1 cellular context compared by ENCODE assay signal in the genomic region with DNA sequence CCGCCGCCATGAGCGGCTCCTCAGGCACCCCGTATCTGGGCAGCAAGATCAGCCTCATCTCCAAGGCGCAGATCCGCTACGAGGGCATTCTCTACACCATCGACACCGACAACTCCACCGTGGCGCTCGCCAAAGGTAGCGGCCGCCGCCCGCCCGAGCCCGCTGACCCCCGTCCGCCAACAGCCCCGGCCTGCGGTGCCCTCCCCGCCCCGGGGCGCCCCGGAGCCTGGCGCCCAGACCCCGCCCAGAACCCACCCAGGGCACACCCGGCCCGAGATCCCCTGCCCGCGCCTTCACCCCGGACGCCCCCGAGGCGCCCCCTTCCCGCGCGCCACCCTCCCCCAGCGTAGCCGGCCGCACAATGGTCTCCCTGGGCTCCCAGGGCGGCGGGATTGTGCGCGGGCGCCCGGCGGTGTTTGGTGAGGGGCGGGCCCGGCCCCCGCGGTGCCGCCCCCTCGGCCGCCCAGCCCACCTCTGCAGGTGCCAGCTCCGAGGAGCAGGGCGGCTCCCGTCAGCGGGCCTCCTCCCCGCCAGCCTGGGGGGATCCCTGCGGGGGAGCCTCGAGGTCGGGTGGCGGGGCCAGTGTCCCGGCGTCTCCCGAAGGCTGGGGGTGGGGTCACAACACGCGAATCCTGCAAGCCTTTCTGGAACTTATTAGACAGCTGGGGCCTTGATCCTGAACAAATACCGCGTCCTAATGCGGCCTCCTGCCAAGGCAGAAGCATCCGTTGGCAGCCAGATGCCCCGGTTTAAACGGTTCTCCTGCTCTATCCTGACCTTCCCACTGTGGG.
TF ChIP-seq lines count a peak whose summit lies in the region.

No MANE protein-coding gene starts in this region.

TF ChIP-seq in HepG2, 621 proteins besides CTCF, POLR2A, EP300 and RAD21 (continued from another document and continues in another):
- TF ChIP-seq ZFP36L1 (CRISPR knock-in tag; IDR thresholded peaks at IDR 0.05) (no peak), TCF12 (IDR thresholded peaks at IDR 0.05) (no peak), TCF12 (CRISPR knock-in tag; IDR thresholded peaks at IDR 0.05) (no peak), PAF1 (CRISPR knock-in tag; IDR thresholded peaks at IDR 0.05) (no peak), HMGXB4 (CRISPR knock-in tag; IDR thresholded peaks at IDR 0.05; ENCODE audit: borderline replicate concordance in 1 of 2, low read depth in 1 of 2) (0 out of 4 replicates have a peak, but pooled peaks of 1 of the 2 experiments have one; percentile 13), FOSL2 (CRISPR knock-in tag; IDR thresholded peaks at IDR 0.05) (no peak), MTF2 (CRISPR knock-in tag; IDR thresholded peaks at IDR 0.05; ENCODE audit: borderline replicate concordance) (no peak), HNRNPUL1 (IDR thresholded peaks at IDR 0.05; ENCODE audit: low read depth, low read length) (no peak), MTA1 (CRISPR knock-in tag; IDR thresholded peaks at IDR 0.05; ENCODE audit: borderline replicate concordance) (0 out of 2 replicates have a peak, but pooled peaks have one; percentile 60), ZNF766 (CRISPR knock-in tag; IDR thresholded peaks at IDR 0.05; ENCODE audit: borderline replicate concordance) (no peak), ZBTB8A (CRISPR knock-in tag; IDR thresholded peaks at IDR 0.05; ENCODE audit: borderline replicate concordance, low read depth) (no peak), PTBP1 (IDR thresholded peaks at IDR 0.05; ENCODE audit: low read depth, low read length, poor library complexity, severe bottlenecking) (peak; percentile 25), HOXA7 (CRISPR knock-in tag; IDR thresholded peaks at IDR 0.05) (no peak), GZF1 (CRISPR knock-in tag; IDR thresholded peaks at IDR 0.05) (no peak), BHLHE40 (IDR thresholded peaks at IDR 0.05; ENCODE audit: low read length) (no peak), ZNF547 (CRISPR knock-in tag; IDR thresholded peaks at IDR 0.05) (0 out of 2 replicates have a peak, but pooled peaks have one; percentile 22), SOX6 (IDR thresholded peaks at IDR 0.05) (no peak), SOX6 (CRISPR knock-in tag; IDR thresholded peaks at IDR 0.05) (no peak), RBFOX2 (IDR thresholded peaks at IDR 0.05; ENCODE audit: low read depth, low read length) (peak; percentile 54), ZFP82 (CRISPR knock-in tag; IDR thresholded peaks at IDR 0.05; ENCODE audit: borderline replicate concordance) (no peak), PRPF4 (IDR thresholded peaks at IDR 0.05; ENCODE audit: low read depth, low read length, poor library complexity, severe bottlenecking) (no peak), HNRNPLL (IDR thresholded peaks at IDR 0.05; ENCODE audit: low read depth, low read length, poor library complexity, severe bottlenecking) (peak; percentile 68), PHF8 (CRISPR knock-in tag; IDR thresholded peaks at IDR 0.05) (0 out of 2 replicates have a peak, but pooled peaks have one; percentile 47), ZKSCAN5 (CRISPR knock-in tag; IDR thresholded peaks at IDR 0.05) (no peak), ZMAT5 (CRISPR knock-in tag; IDR thresholded peaks at IDR 0.05; ENCODE audit: borderline replicate concordance, low read depth) (no peak), E2F5 (CRISPR knock-in tag; conservative IDR thresholded peaks at IDR 0.05) (no peak), FOXC1 (CRISPR knock-in tag; IDR thresholded peaks at IDR 0.05; ENCODE audit: borderline replicate concordance) (peak; percentile 72), KLF9 (CRISPR knock-in tag; IDR thresholded peaks at IDR 0.05; ENCODE audit: low read depth) (no peak), TRIM24 (CRISPR knock-in tag; IDR thresholded peaks at IDR 0.05) (no peak), ZNF333 (CRISPR knock-in tag; IDR thresholded peaks at IDR 0.05; ENCODE audit: borderline replicate concordance) (peak; percentile 89; the same call in 1 of the 2 replicates), ZNF878 (CRISPR knock-in tag; IDR thresholded peaks at IDR 0.05) (no peak), KLF6 (CRISPR knock-in tag; IDR thresholded peaks at IDR 0.05) (no peak), MBNL3 (CRISPR knock-in tag; conservative IDR thresholded peaks at IDR 0.05) (no peak)
- TF ChIP-seq, protein P1, sequence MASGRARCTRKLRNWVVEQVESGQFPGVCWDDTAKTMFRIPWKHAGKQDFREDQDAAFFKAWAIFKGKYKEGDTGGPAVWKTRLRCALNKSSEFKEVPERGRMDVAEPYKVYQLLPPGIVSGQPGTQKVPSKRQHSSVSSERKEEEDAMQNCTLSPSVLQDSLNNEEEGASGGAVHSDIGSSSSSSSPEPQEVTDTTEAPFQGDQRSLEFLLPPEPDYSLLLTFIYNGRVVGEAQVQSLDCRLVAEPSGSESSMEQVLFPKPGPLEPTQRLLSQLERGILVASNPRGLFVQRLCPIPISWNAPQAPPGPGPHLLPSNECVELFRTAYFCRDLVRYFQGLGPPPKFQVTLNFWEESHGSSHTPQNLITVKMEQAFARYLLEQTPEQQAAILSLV (CRISPR knock-in tag; IDR thresholded peaks at IDR 0.05; ENCODE audit: borderline replicate concordance): no peak; the same call in 1 of the 2 replicates
- TF ChIP-seq, protein P2, sequence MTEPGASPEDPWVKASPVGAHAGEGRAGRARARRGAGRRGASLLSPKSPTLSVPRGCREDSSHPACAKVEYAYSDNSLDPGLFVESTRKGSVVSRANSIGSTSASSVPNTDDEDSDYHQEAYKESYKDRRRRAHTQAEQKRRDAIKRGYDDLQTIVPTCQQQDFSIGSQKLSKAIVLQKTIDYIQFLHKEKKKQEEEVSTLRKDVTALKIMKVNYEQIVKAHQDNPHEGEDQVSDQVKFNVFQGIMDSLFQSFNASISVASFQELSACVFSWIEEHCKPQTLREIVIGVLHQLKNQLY (CRISPR knock-in tag; IDR thresholded peaks at IDR 0.05): no peak
- TF ChIP-seq, protein P3, sequence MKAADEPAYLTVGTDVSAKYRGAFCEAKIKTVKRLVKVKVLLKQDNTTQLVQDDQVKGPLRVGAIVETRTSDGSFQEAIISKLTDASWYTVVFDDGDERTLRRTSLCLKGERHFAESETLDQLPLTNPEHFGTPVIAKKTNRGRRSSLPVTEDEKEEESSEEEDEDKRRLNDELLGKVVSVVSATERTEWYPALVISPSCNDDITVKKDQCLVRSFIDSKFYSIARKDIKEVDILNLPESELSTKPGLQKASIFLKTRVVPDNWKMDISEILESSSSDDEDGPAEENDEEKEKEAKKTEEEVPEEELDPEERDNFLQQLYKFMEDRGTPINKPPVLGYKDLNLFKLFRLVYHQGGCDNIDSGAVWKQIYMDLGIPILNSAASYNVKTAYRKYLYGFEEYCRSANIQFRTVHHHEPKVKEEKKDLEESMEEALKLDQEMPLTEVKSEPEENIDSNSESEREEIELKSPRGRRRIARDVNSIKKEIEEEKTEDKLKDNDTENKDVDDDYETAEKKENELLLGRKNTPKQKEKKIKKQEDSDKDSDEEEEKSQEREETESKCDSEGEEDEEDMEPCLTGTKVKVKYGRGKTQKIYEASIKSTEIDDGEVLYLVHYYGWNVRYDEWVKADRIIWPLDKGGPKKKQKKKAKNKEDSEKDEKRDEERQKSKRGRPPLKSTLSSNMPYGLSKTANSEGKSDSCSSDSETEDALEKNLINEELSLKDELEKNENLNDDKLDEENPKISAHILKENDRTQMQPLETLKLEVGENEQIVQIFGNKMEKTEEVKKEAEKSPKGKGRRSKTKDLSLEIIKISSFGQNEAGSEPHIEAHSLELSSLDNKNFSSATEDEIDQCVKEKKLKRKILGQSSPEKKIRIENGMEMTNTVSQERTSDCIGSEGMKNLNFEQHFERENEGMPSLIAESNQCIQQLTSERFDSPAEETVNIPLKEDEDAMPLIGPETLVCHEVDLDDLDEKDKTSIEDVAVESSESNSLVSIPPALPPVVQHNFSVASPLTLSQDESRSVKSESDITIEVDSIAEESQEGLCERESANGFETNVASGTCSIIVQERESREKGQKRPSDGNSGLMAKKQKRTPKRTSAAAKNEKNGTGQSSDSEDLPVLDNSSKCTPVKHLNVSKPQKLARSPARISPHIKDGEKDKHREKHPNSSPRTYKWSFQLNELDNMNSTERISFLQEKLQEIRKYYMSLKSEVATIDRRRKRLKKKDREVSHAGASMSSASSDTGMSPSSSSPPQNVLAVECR (CRISPR knock-in tag; IDR thresholded peaks at IDR 0.05; ENCODE audit: borderline replicate concordance): peak; percentile 76; the same call in 1 of the 2 replicates
- TF ChIP-seq, protein P4, sequence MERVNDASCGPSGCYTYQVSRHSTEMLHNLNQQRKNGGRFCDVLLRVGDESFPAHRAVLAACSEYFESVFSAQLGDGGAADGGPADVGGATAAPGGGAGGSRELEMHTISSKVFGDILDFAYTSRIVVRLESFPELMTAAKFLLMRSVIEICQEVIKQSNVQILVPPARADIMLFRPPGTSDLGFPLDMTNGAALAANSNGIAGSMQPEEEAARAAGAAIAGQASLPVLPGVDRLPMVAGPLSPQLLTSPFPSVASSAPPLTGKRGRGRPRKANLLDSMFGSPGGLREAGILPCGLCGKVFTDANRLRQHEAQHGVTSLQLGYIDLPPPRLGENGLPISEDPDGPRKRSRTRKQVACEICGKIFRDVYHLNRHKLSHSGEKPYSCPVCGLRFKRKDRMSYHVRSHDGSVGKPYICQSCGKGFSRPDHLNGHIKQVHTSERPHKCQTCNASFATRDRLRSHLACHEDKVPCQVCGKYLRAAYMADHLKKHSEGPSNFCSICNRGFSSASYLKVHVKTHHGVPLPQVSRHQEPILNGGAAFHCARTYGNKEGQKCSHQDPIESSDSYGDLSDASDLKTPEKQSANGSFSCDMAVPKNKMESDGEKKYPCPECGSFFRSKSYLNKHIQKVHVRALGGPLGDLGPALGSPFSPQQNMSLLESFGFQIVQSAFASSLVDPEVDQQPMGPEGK (CRISPR knock-in tag; IDR thresholded peaks at IDR 0.05): peak; percentile 85
- TF ChIP-seq, protein P5, sequence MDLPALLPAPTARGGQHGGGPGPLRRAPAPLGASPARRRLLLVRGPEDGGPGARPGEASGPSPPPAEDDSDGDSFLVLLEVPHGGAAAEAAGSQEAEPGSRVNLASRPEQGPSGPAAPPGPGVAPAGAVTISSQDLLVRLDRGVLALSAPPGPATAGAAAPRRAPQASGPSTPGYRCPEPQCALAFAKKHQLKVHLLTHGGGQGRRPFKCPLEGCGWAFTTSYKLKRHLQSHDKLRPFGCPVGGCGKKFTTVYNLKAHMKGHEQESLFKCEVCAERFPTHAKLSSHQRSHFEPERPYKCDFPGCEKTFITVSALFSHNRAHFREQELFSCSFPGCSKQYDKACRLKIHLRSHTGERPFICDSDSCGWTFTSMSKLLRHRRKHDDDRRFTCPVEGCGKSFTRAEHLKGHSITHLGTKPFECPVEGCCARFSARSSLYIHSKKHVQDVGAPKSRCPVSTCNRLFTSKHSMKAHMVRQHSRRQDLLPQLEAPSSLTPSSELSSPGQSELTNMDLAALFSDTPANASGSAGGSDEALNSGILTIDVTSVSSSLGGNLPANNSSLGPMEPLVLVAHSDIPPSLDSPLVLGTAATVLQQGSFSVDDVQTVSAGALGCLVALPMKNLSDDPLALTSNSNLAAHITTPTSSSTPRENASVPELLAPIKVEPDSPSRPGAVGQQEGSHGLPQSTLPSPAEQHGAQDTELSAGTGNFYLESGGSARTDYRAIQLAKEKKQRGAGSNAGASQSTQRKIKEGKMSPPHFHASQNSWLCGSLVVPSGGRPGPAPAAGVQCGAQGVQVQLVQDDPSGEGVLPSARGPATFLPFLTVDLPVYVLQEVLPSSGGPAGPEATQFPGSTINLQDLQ (CRISPR knock-in tag; IDR thresholded peaks at IDR 0.05): no peak
- TF ChIP-seq, protein P6, sequence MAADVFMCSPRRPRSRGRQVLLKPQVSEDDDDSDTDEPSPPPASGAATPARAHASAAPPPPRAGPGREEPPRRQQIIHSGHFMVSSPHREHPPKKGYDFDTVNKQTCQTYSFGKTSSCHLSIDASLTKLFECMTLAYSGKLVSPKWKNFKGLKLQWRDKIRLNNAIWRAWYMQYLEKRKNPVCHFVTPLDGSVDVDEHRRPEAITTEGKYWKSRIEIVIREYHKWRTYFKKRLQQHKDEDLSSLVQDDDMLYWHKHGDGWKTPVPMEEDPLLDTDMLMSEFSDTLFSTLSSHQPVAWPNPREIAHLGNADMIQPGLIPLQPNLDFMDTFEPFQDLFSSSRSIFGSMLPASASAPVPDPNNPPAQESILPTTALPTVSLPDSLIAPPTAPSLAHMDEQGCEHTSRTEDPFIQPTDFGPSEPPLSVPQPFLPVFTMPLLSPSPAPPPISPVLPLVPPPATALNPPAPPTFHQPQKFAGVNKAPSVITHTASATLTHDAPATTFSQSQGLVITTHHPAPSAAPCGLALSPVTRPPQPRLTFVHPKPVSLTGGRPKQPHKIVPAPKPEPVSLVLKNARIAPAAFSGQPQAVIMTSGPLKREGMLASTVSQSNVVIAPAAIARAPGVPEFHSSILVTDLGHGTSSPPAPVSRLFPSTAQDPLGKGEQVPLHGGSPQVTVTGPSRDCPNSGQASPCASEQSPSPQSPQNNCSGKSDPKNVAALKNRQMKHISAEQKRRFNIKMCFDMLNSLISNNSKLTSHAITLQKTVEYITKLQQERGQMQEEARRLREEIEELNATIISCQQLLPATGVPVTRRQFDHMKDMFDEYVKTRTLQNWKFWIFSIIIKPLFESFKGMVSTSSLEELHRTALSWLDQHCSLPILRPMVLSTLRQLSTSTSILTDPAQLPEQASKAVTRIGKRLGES (CRISPR knock-in tag; IDR thresholded peaks at IDR 0.05; ENCODE audit: borderline replicate concordance): no peak
